Comparison of ENCODE assay signal across 8 cellular contexts in the genomic region with DNA sequence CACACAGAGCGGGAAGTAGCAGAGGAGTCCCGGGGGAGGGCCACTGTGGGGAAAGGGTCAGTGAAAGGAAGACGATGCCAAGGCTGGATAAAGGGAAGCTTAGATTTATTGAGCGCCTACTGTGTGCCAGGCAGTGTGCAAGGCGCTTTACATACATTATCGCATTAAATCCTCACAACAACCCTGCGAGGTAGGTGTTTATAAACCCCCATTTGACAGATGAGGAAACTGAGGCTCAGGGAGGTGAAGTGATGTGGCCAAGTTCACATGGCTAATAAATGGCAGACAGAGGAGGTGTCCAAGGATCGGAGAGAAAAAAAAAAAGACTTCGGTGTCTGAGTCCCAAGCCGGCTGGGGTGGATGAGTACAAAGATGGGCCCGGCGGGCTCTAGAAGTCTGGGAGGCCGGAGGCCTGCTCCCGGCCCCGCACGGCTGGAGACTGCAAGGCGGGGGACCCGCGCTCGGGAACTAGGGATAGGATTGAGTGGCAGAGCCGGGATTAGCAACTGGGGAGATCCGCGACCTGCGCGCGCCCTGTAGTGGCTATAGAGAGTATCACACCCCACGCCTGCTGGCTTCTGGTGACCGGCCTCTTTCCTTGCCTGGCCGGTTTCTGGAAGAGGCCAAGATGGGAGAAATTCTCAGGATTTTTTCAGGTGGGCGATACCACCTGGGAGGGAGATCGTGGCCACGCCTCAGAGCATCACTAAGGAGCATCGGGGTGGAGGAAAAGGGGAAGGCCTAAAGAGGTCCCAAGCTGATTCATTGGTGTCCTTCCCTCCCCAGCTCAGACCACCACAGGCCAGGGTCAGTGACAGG. TPM values are rescaled to one million over a fixed set of nuclear protein-coding genes. Genes with fewer than 3 reads are reported as not detected.
DNase-seq lines count a peak whose midpoint lies in the region; ATAC-seq and TF ChIP-seq lines count a peak whose summit lies in the region.

No MANE protein-coding gene starts in this region.

- no peaks in the 10 kb centered on the region for H3K9me3 ChIP-seq in CD8-positive, alpha-beta memory T cell (ENCODE audit: low read length)

- no peak overlapping the region for H3K27ac ChIP-seq in CD8-positive, alpha-beta memory T cell (ENCODE audit: low read depth, low read length)

- peaks cover 47 to 51% of the 10 kb centered on the region in 2 donors for H3K27me3 Mint-ChIP-seq in CD8-positive, alpha-beta memory T cell
- peaks cover 37% of the 10 kb centered on the region for H3K27me3 Mint-ChIP-seq in activated CD4-positive, alpha-beta memory T cell treated with anti-CD3 and anti-CD28 coated beads for 36 hours

- H3K4me1 ChIP-seq in CD8-positive, alpha-beta memory T cell (ENCODE audit: insufficient read depth, low read length) = peaks cover 33% of the 10 kb centered on the region

- no peaks in the 10 kb centered on the region for H3K9me3 Mint-ChIP-seq in CD8-positive, alpha-beta memory T cell
- H3K9me3 Mint-ChIP-seq in activated CD4-positive, alpha-beta memory T cell treated with anti-CD3 and anti-CD28 coated beads for 36 hours = no peaks in the 10 kb centered on the region

- peak overlapping the region in 7 of 8 donors; percentile 43 to 97 (median 92) for H3K27ac Mint-ChIP-seq in CD8-positive, alpha-beta memory T cell
- H3K27ac Mint-ChIP-seq in activated CD4-positive, alpha-beta memory T cell treated with anti-CD3 and anti-CD28 coated beads for 36 hours = no peak overlapping the region

- DNase-seq in CD8-positive, alpha-beta memory T cell = peak in 4 of 5 donors; percentile 27 to 68 (median 38)
- DNase-seq in HCEC 1CT = peak; percentile 83
- DNase-seq in NCI-H2227 (lab: John Stamatoyannopoulos, UW; ENCODE audit: unreplicated experiment) = peak; percentile 85
- peak; percentile 72 for DNase-seq in activated CD4-positive, alpha-beta memory T cell treated with anti-CD3 and anti-CD28 coated beads for 36 hours
- DNase-seq in epithelial cell of proximal tubule (ENCODE audit: low read depth) = peak; percentile 23
- DNase-seq in myocyte (ENCODE audit: low read depth) = peak; percentile 86
- peak; percentile 84 for DNase-seq in ureter (ENCODE audit: low spot score)

- H3K36me3 ChIP-seq in CD8-positive, alpha-beta memory T cell (ENCODE audit: insufficient read depth, low read length) = no peaks in the 10 kb centered on the region

- H3K4me3 ChIP-seq in CD8-positive, alpha-beta memory T cell (ENCODE audit: low read length) = no peak overlapping the region
- peak overlapping the region; percentile 21 for H3K4me3 ChIP-seq in epithelial cell of proximal tubule (ENCODE audit: low read depth, low read length)

- peak overlapping the region; percentile 12 to 66 (median 45) for H3K4me3 Mint-ChIP-seq in CD8-positive, alpha-beta memory T cell
- H3K4me3 Mint-ChIP-seq in activated CD4-positive, alpha-beta memory T cell treated with anti-CD3 and anti-CD28 coated beads for 36 hours = no peak overlapping the region

- CTCF ChIA-PET in CD8-positive, alpha-beta memory T cell (lab: Charles Lee) = interaction anchor here (0.5 to 15.2 kb wide), 12 partner anchors 9 to 142 kb away, joined by 3 to 237 read pairs (median 5); partner anchors contain the start of genes DDX23 and WNT1
- CTCF ChIA-PET in activated CD4-positive, alpha-beta memory T cell treated with anti-CD3 and anti-CD28 coated beads for 36 hours (lab: Charles Lee) = interaction anchor here (0.6 to 14.7 kb wide), 12 partner anchors 8 to 181 kb away, joined by 3 to 168 read pairs (median 14); partner anchors contain the start of genes DHH, PRKAG1 and WNT1

- ATAC-seq in GM21447 (IDR thresholded peaks at IDR 0.05; ENCODE audit: unreplicated experiment) = no peak

- peak; percentile 72 for TF ChIP-seq CTCF in epithelial cell of proximal tubule (conservative IDR thresholded peaks at IDR 0.05; ENCODE audit: low read depth, low read length)

- intact Hi-C loops in activated CD4-positive, alpha-beta memory T cell treated with anti-CD3 and anti-CD28 coated beads for 36 hours (cut with micrococcal nuclease) = loop anchor here (2.0 to 5.0 kb wide), 2 partner anchors 70 to 93 kb away; partner anchors contain the start of gene FKBP11

- peaks cover 26% of the 10 kb centered on the region for H3K27me3 ChIP-seq in CD8-positive, alpha-beta memory T cell (ENCODE audit: insufficient read depth, low read length, poor library complexity, severe bottlenecking)

- no peaks in the 10 kb centered on the region for H3K36me3 Mint-ChIP-seq in CD8-positive, alpha-beta memory T cell
- no peaks in the 10 kb centered on the region for H3K36me3 Mint-ChIP-seq in activated CD4-positive, alpha-beta memory T cell treated with anti-CD3 and anti-CD28 coated beads for 36 hours

- H3K4me1 Mint-ChIP-seq in CD8-positive, alpha-beta memory T cell = peaks cover 27 to 46% (median 31%) of the 10 kb centered on the region in 3 donors
- peaks cover 32% of the 10 kb centered on the region for H3K4me1 Mint-ChIP-seq in activated CD4-positive, alpha-beta memory T cell treated with anti-CD3 and anti-CD28 coated beads for 36 hours (ENCODE audit: low read depth)

- POLR2A ChIA-PET in CD8-positive, alpha-beta memory T cell (lab: Charles Lee) = no interaction called here
- POLR2A ChIA-PET in activated CD4-positive, alpha-beta memory T cell treated with anti-CD3 and anti-CD28 coated beads for 36 hours (lab: Charles Lee) = no interaction called here

RNA-seq across cellular contexts. Expression of gene DDN, which starts 3.9 kb away (rescaled TPM):
- under 1 TPM; 0.33 to 0.39 TPM for total RNA-seq in CD8-positive, alpha-beta memory T cell
- not detected for polyA plus RNA-seq in CD8-positive, alpha-beta memory T cell
- total RNA-seq in activated CD4-positive, alpha-beta memory T cell treated with anti-CD3 and anti-CD28 coated beads for 36 hours = under 1 TPM; 0.22 to 0.26 TPM
- total RNA-seq in epithelial cell of proximal tubule (0.14 and 0.29 TPM in 2 replicates), myocyte (3.4 and 12.3 TPM in 2 replicates), ureter (0.10 TPM)
- 1.1 TPM for polyA plus RNA-seq in myocyte (2012)

RNA-seq across cellular contexts. Expression of gene WNT1, which starts 17.1 kb away (rescaled TPM):
- not detected for total RNA-seq in CD8-positive, alpha-beta memory T cell
- polyA plus RNA-seq in CD8-positive, alpha-beta memory T cell = 2.3 TPM
- not detected for total RNA-seq in activated CD4-positive, alpha-beta memory T cell treated with anti-CD3 and anti-CD28 coated beads for 36 hours
- not detected in 2 replicates for total RNA-seq in epithelial cell of proximal tubule
- total RNA-seq in myocyte = not detected in 2 replicates
- polyA plus RNA-seq in myocyte (2012) = not detected
- not detected for total RNA-seq in ureter

RNA-seq across cellular contexts. Expression of gene PRKAG1, which starts 23.3 kb away (rescaled TPM):
- total RNA-seq in CD8-positive, alpha-beta memory T cell = 10 to 100 TPM; 73.3 to 78.3 TPM
- polyA plus RNA-seq in CD8-positive, alpha-beta memory T cell = 45.9 TPM
- 10 to 100 TPM; 52.0 to 55.8 TPM for total RNA-seq in activated CD4-positive, alpha-beta memory T cell treated with anti-CD3 and anti-CD28 coated beads for 36 hours
- 50.7 and 68.5 TPM in 2 replicates for total RNA-seq in epithelial cell of proximal tubule
- total RNA-seq in myocyte = 67.0 and 76.0 TPM in 2 replicates
- polyA plus RNA-seq in myocyte (2012) = 88.8 TPM
- total RNA-seq in ureter = 72.6 TPM

RNA-seq across cellular contexts. Expression of gene WNT10B, which starts 23.7 kb away (rescaled TPM):
- 1 to 10 TPM; 1.4 TPM for total RNA-seq in CD8-positive, alpha-beta memory T cell
- polyA plus RNA-seq in CD8-positive, alpha-beta memory T cell = 0.21 TPM
- total RNA-seq in activated CD4-positive, alpha-beta memory T cell treated with anti-CD3 and anti-CD28 coated beads for 36 hours = under 1 TPM; 0.10 to 0.21 TPM
- total RNA-seq in epithelial cell of proximal tubule = not detected in 2 replicates
- total RNA-seq in myocyte = 0.83 and 1.4 TPM in 2 replicates
- 1.2 TPM for polyA plus RNA-seq in myocyte (2012)
- 2.0 TPM for total RNA-seq in ureter

RNA-seq across cellular contexts. Expression of gene ARF3, which starts 38.0 kb away (rescaled TPM):
- total RNA-seq in CD8-positive, alpha-beta memory T cell = 10 to 100 TPM; 91.5 to 91.8 TPM
- polyA plus RNA-seq in CD8-positive, alpha-beta memory T cell = 24.5 TPM
- total RNA-seq in activated CD4-positive, alpha-beta memory T cell treated with anti-CD3 and anti-CD28 coated beads for 36 hours = 100 to 1,000 TPM; 110 to 121 TPM
- total RNA-seq in epithelial cell of proximal tubule = 62.8 and 108 TPM in 2 replicates
- total RNA-seq in myocyte = 47.6 and 54.1 TPM in 2 replicates
- polyA plus RNA-seq in myocyte (2012) = 129 TPM
- total RNA-seq in ureter = 164 TPM

Comparison
In these comparisons a context has a peak if more than half of its experiments do, and no peak if none do; other contexts are left out.
1. DNase-seq: peak in every context shown above with its lines; median percentile 86 in myocyte; 85 in NCI-H2227; 84 in ureter; 83 in HCEC 1CT; 72 in activated CD4-positive, alpha-beta memory T cell treated with anti-CD3 and anti-CD28 coated beads for 36 hours; 38 in CD8-positive, alpha-beta memory T cell; 23 in epithelial cell of proximal tubule.